In the genomic region with DNA sequence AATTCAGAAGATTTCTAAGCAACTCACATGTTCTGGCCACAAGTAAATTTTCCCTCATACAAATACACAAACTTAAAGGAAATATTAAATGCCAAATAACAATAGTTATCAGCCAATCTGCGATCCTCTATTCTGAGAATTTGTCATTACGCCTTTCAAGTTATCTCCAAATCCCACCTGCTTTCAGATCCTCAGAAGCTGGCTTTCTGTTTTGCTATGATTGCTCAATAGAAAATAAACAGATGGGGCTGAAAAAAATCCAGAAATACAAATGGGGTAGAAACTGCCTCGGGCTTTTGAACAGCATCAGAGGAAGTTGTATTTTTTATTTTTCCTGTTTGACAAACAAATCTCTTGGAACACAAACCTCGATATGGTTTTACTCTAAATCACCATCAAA, we compare ENCODE assay signal across 12 cellular contexts.
DNase-seq lines count a peak whose midpoint lies in the region; ATAC-seq and TF ChIP-seq lines count a peak whose summit lies in the region.
"Had no signal": no experiment of that assay in that cellular context is flagged by ENCODE, and none has a peak within 500 bp of the region (broad histone marks: within the 10 kb centered on the region; RNA-seq: fewer than 3 reads in every experiment).

No MANE protein-coding gene starts in this region.

- TF ChIP-seq RAD21 in SK-N-SH (IDR thresholded peaks at IDR 0.05; ENCODE audit: low read length): no peak

- no peak for TF ChIP-seq EP300 in SK-N-SH (IDR thresholded peaks at IDR 0.05; ENCODE audit: borderline replicate concordance in 1 of 2, low read depth in 1 of 2, low read length in 1 of 2)

- H3K27me3 ChIP-seq in SK-N-SH (ENCODE audit: insufficient read depth): no peaks in the 10 kb centered on the region
- H3K27me3 ChIP-seq in adrenal gland: no peaks in the 10 kb centered on the region
- H3K27me3 ChIP-seq in smooth muscle cell (ENCODE audit: low read depth): no peaks in the 10 kb centered on the region

- TF ChIP-seq POLR2A in adrenal gland (IDR thresholded peaks at IDR 0.05): no peak

- CTCF ChIA-PET in SK-N-SH (lab: Yijun Ruan, JAX): interaction anchor here (0.6 to 1.6 kb wide), 2 partner anchors 32 to 943 kb away, joined by 3 read pairs; no protein-coding TSS in a partner anchor

- DNase-seq in SK-N-SH (no peak), NCI-H69 (lab: John Stamatoyannopoulos, UW) (peak; percentile 17), SK-N-MC (ENCODE audit: low read depth, low spot score) (peak; percentile 56), adrenal gland (no peak), activated gamma-delta T cell (lab: John Stamatoyannopoulos, UW) (no peak), smooth muscle cell (lab: John Stamatoyannopoulos, UW; ENCODE audit: unreplicated experiment) (no peak)
- DNase-seq: CD8-positive, alpha-beta T cell; DND-41; GDM1; IMR-90 had no signal

- H3K4me1 ChIP-seq in SK-N-SH (ENCODE audit: control insufficient read depth in 1 of 2, insufficient read depth in 2 of 2, low read depth in 1 of 2, low read length in 1 of 2) (no peaks in the 10 kb centered on the region; a peak in 2 of 4 replicates), adrenal gland (replicated peaks in 1 of 2) (no peaks in the 10 kb centered on the region), smooth muscle cell (ENCODE audit: low read depth) (no peaks in the 10 kb centered on the region)
- H3K4me1 ChIP-seq: HAP-1 had no signal

- no peaks in the 10 kb centered on the region for H3K9me2 ChIP-seq in SK-N-SH

- no peaks in the 10 kb centered on the region for H3K36me3 ChIP-seq in SK-N-SH (replicated peaks in 1 of 2; ENCODE audit: control insufficient read depth in 1 of 2, insufficient read depth in 2 of 2, low read length in 1 of 2)
- no peaks in the 10 kb centered on the region for H3K36me3 ChIP-seq in SK-N-MC (ENCODE audit: insufficient read depth, low read length)
- no peaks in the 10 kb centered on the region for H3K36me3 ChIP-seq in adrenal gland (replicated peaks in 1 of 2)
- H3K36me3 ChIP-seq in smooth muscle cell (ENCODE audit: low read depth): no peaks in the 10 kb centered on the region
- H3K36me3 ChIP-seq: HAP-1 had no signal

- H3K4me2 ChIP-seq in SK-N-SH (no peak overlapping the region), smooth muscle cell (no peak overlapping the region)

- H3K4me3 ChIP-seq in SK-N-SH (ENCODE audit: low read depth in 2 of 2, low read length in 1 of 2) (no peak overlapping the region), SK-N-MC (peak overlapping the region; percentile 38; the same call in 1 of the 2 replicates), adrenal gland (no peak overlapping the region), smooth muscle cell (no peak overlapping the region)
- H3K4me3 ChIP-seq: HAP-1 had no signal

- POLR2A ChIA-PET in SK-N-SH (lab: Yijun Ruan, JAX): no interaction called here

- intact Hi-C loops in adrenal gland (cut with DNase I): no loop called here

- H2AFZ ChIP-seq in SK-N-SH (ENCODE audit: low read depth): no peak overlapping the region
- no peak overlapping the region for H2AFZ ChIP-seq in smooth muscle cell (ENCODE audit: low read depth)

- H3K9ac ChIP-seq in SK-N-SH: no peak overlapping the region
- no peak overlapping the region for H3K9ac ChIP-seq in SK-N-MC (ENCODE audit: insufficient read length)
- no peak overlapping the region for H3K9ac ChIP-seq in smooth muscle cell (ENCODE audit: low read depth)

- no peak for ATAC-seq in SK-N-SH treated with all-trans-retinoic acid at 6 μM for 48 hours
- ATAC-seq: CD8-positive, alpha-beta T cell had no signal

- H3K27ac ChIP-seq in SK-N-SH (ENCODE audit: low read depth in 2 of 2, low read length in 1 of 2) (no peak overlapping the region), SK-N-MC (no peak overlapping the region), adrenal gland (no peak overlapping the region), smooth muscle cell (ENCODE audit: low read depth) (no peak overlapping the region)

- no peaks in the 10 kb centered on the region for H3F3A ChIP-seq in SK-N-SH (replicated peaks; ENCODE audit: insufficient read depth)
- no peaks in the 10 kb centered on the region for H3F3A ChIP-seq in smooth muscle cell (ENCODE audit: low read depth)

- H3K79me2 ChIP-seq in SK-N-SH (ENCODE audit: insufficient read depth) (no peaks in the 10 kb centered on the region), smooth muscle cell (ENCODE audit: low read depth) (no peaks in the 10 kb centered on the region)

- H3K9me3 ChIP-seq in SK-N-SH (0 out of 2 replicates have a peak, but pooled peaks cover 4% of the 10 kb centered on the region), SK-N-MC (ENCODE audit: low read depth, low read length) (no peaks in the 10 kb centered on the region), adrenal gland (replicated peaks in 1 of 3) (no peaks in the 10 kb centered on the region), smooth muscle cell (replicated peaks; ENCODE audit: low read depth) (no peaks in the 10 kb centered on the region)
- H3K9me3 ChIP-seq: HAP-1 had no signal

- H4K20me1 ChIP-seq in SK-N-SH (ENCODE audit: insufficient read depth): no peaks in the 10 kb centered on the region
- no peaks in the 10 kb centered on the region for H4K20me1 ChIP-seq in smooth muscle cell (ENCODE audit: low read depth)

- 27% methylated on average over 4 of the region's 4 CpGs for WGBS in SK-N-SH (ENCODE audit: low lambda C conversion rate)
- WGBS in adrenal gland, 4 donors: 64 to 71% (median 69%) methylated on average over 4 of the region's 4 CpGs
- 85% methylated on average over 4 of the region's 4 CpGs for WGBS in smooth muscle cell (ENCODE audit: low lambda C conversion rate)

- TF ChIP-seq CTCF in SK-N-SH (IDR thresholded peaks at IDR 0.05): no peak
- TF ChIP-seq CTCF in adrenal gland (IDR thresholded peaks at IDR 0.05): no peak
- TF ChIP-seq CTCF in smooth muscle cell (IDR thresholded peaks at IDR 0.05; ENCODE audit: borderline replicate concordance, insufficient read depth, poor library complexity, severe bottlenecking): no peak

TF ChIP-seq in SK-N-SH, 30 proteins besides CTCF, POLR2A, EP300 and RAD21:
- TF ChIP-seq GATA2 (CRISPR knock-in tag; IDR thresholded peaks at IDR 0.05) (peak; percentile 30; the same call in 1 of the 2 replicates), NFIC (IDR thresholded peaks at IDR 0.05; ENCODE audit: borderline replicate concordance) (no peak)

TF ChIP-seq in SK-N-SH treated with all-trans-retinoic acid at 6 μM for 48 hours, 23 proteins besides CTCF, POLR2A, EP300 and RAD21:
- TF ChIP-seq ZNF565 (CRISPR knock-in tag; conservative IDR thresholded peaks at IDR 0.05; ENCODE audit: low read depth) (no peak), RARB (CRISPR knock-in tag; IDR thresholded peaks at IDR 0.05) (no peak), ZNF70 (CRISPR knock-in tag; IDR thresholded peaks at IDR 0.05) (no peak), OSR1 (CRISPR knock-in tag; IDR thresholded peaks at IDR 0.05) (no peak), ISL1 (CRISPR knock-in tag; IDR thresholded peaks at IDR 0.05) (no peak), SNAI2 (CRISPR knock-in tag; IDR thresholded peaks at IDR 0.05) (no peak), BACH2 (CRISPR knock-in tag; IDR thresholded peaks at IDR 0.05; ENCODE audit: borderline replicate concordance) (no peak), ARNTL (CRISPR knock-in tag; IDR thresholded peaks at IDR 0.05; ENCODE audit: borderline replicate concordance, low read depth) (no peak), CSRNP3 (CRISPR knock-in tag; IDR thresholded peaks at IDR 0.05) (no peak)
- TF ChIP-seq, protein P1, sequence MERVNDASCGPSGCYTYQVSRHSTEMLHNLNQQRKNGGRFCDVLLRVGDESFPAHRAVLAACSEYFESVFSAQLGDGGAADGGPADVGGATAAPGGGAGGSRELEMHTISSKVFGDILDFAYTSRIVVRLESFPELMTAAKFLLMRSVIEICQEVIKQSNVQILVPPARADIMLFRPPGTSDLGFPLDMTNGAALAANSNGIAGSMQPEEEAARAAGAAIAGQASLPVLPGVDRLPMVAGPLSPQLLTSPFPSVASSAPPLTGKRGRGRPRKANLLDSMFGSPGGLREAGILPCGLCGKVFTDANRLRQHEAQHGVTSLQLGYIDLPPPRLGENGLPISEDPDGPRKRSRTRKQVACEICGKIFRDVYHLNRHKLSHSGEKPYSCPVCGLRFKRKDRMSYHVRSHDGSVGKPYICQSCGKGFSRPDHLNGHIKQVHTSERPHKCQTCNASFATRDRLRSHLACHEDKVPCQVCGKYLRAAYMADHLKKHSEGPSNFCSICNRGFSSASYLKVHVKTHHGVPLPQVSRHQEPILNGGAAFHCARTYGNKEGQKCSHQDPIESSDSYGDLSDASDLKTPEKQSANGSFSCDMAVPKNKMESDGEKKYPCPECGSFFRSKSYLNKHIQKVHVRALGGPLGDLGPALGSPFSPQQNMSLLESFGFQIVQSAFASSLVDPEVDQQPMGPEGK (CRISPR knock-in tag; IDR thresholded peaks at IDR 0.05; ENCODE audit: borderline replicate concordance): no peak

Comparison
In these comparisons a context has a peak if more than half of its experiments do, and no peak if none do; other contexts are left out.
1. DNase-seq: peak in NCI-H69 (single experiment) and SK-N-MC (single experiment); none in SK-N-SH (single experiment), adrenal gland (0 of 7), activated gamma-delta T cell (single experiment) and smooth muscle cell (single experiment).